In genomic region chr5:143129203-143129602, GRCh38 we compare ENCODE assay signal across 23 cellular contexts.
A peak's percentile ranks its signal among the peaks of the same experiment; 100 is the strongest.
DNase-seq lines count a peak whose midpoint lies in the region; ATAC-seq and TF ChIP-seq lines count a peak whose summit lies in the region.
"Had no signal": no experiment of that assay in that cellular context is flagged by ENCODE, and none has a peak within 500 bp of the region (broad histone marks: within the 10 kb centered on the region; RNA-seq: fewer than 3 reads in every experiment).

No MANE protein-coding gene starts in this region.

- BruUV-seq in A673 (replicated peaks; lab: Mats Ljungman, UMichigan), result no TSS peak

- H3K4me3 Mint-ChIP-seq in stimulated activated naive B cell treated with anti-CD40 and anti-IgM and Interleukin-4, amounts not matched to agents 10 μg/mL and 1 μg/mL and 100 μg/mL, for 72 hours, result no peak overlapping the region
- H3K4me3 Mint-ChIP-seq: CD14-positive monocyte; CD8-positive, alpha-beta memory T cell had no signal

- no peaks in the 10 kb centered on the region for H4K20me1 ChIP-seq in SK-N-SH (ENCODE audit: insufficient read depth)

- H3K9me3 ChIP-seq in SK-N-SH (no peaks in the 10 kb centered on the region), A673 (ENCODE audit: low read depth, low read length, poor library complexity, severe bottlenecking) (no peaks in the 10 kb centered on the region), WERI-Rb-1 (ENCODE audit: severe bottlenecking) (no peaks in the 10 kb centered on the region), psoas muscle (no peaks in the 10 kb centered on the region)
- H3K9me3 ChIP-seq: BE2C had no signal

- 97% methylated on average over 3 of the region's 3 CpGs for WGBS in SK-N-SH (ENCODE audit: low lambda C conversion rate)
- WGBS in psoas muscle, 3 donors, result 68 to 92% (median 84%) methylated on average over 3 of the region's 3 CpGs

- no peak overlapping the region for H3K27ac Mint-ChIP-seq in stimulated activated naive B cell treated with anti-CD40 and anti-IgM and Interleukin-4, amounts not matched to agents 10 μg/mL and 1 μg/mL and 100 μg/mL, for 72 hours

- H3K9ac ChIP-seq in SK-N-SH, result no peak overlapping the region

- no peaks in the 10 kb centered on the region for H3K9me2 ChIP-seq in SK-N-SH

- H3K4me1 ChIP-seq in SK-N-SH (ENCODE audit: control insufficient read depth in 1 of 2, insufficient read depth in 2 of 2, low read depth in 1 of 2, low read length in 1 of 2) (peaks cover 7 to 19% of the 10 kb centered on the region in 2 experiments; a peak in 3 of 4 replicates), A673 (ENCODE audit: insufficient read depth, low read length, poor library complexity, severe bottlenecking) (peaks cover 70% of the 10 kb centered on the region), psoas muscle (peaks cover 93% of the 10 kb centered on the region)

- H3K4me1 Mint-ChIP-seq in stimulated activated naive B cell treated with anti-CD40 and anti-IgM and Interleukin-4, amounts not matched to agents 10 μg/mL and 1 μg/mL and 100 μg/mL, for 72 hours, result peaks cover 13 to 27% of the 10 kb centered on the region in 2 donors

- H3K36me3 Mint-ChIP-seq in stimulated activated naive B cell treated with anti-CD40 and anti-IgM and Interleukin-4, amounts not matched to agents 10 μg/mL and 1 μg/mL and 100 μg/mL, for 72 hours, result peaks cover 1 to 3% of the 10 kb centered on the region in 2 donors

- no peak for TF ChIP-seq RAD21 in SK-N-SH (IDR thresholded peaks at IDR 0.05; ENCODE audit: low read length)

- H3K4me2 ChIP-seq in SK-N-SH, result no peak overlapping the region

- H3K36me3 ChIP-seq in SK-N-SH (replicated peaks in 1 of 2; ENCODE audit: control insufficient read depth in 1 of 2, insufficient read depth in 2 of 2, low read length in 1 of 2) (peaks cover 0 to 3% of the 10 kb centered on the region in 2 experiments), A673 (ENCODE audit: insufficient read depth, low read length, poor library complexity, severe bottlenecking) (no peaks in the 10 kb centered on the region), WERI-Rb-1 (no peaks in the 10 kb centered on the region), psoas muscle (ENCODE audit: insufficient read depth in 1 of 2, low read depth in 1 of 2) (no peaks in the 10 kb centered on the region)
- H3K36me3 ChIP-seq: BE2C had no signal

- CTCF ChIA-PET in SK-N-SH (lab: Yijun Ruan, JAX), result interaction anchor here (0.7 to 2.6 kb wide), 4 partner anchors 11 to 23 kb away, joined by 3 to 8 read pairs (median 4); no protein-coding TSS in a partner anchor
- CTCF ChIA-PET in A673 (lab: Charles Lee), result no interaction called here

- no peak for ATAC-seq in SK-N-SH treated with all-trans-retinoic acid at 6 μM for 48 hours
- ATAC-seq in psoas muscle, result no peak
- ATAC-seq in stimulated activated naive B cell treated with anti-CD40 and anti-IgM and Interleukin-4, amounts not matched to agents 10 μg/mL and 1 μg/mL and 100 μg/mL, for 72 hours (replicated peaks), result no peak
- ATAC-seq in GM19035 (IDR thresholded peaks at IDR 0.05; ENCODE audit: unreplicated experiment), result no peak
- ATAC-seq: HCT116 had no signal

- H3K4me3 ChIP-seq in SK-N-SH (ENCODE audit: low read depth in 2 of 2, low read length in 1 of 2) (no peak overlapping the region), A673 (ENCODE audit: low read depth, low read length, poor library complexity, severe bottlenecking) (no peak overlapping the region), WERI-Rb-1 (ENCODE audit: low read depth, low read length) (peak overlapping the region; percentile 26), psoas muscle (peak overlapping the region; percentile 56)

- H3K27me3 Mint-ChIP-seq in stimulated activated naive B cell treated with anti-CD40 and anti-IgM and Interleukin-4, amounts not matched to agents 10 μg/mL and 1 μg/mL and 100 μg/mL, for 72 hours, result no peaks in the 10 kb centered on the region
- H3K27me3 Mint-ChIP-seq: CD8-positive, alpha-beta memory T cell had no signal

- intact Hi-C loops in A673 (cut with micrococcal nuclease; ENCODE audit: unreplicated experiment) (loop anchor here (2.0 kb wide), 2 partner anchors 88 to 276 kb away; no protein-coding TSS in a partner anchor), psoas muscle (cut with DNase I) (no loop called here)

- H3F3A ChIP-seq in SK-N-SH (replicated peaks; ENCODE audit: insufficient read depth), result no peaks in the 10 kb centered on the region

- H3K27me3 ChIP-seq in SK-N-SH (ENCODE audit: insufficient read depth), result no peaks in the 10 kb centered on the region
- no peaks in the 10 kb centered on the region for H3K27me3 ChIP-seq in A673 (replicated peaks; ENCODE audit: insufficient read depth, low read depth, low read length, poor library complexity)
- H3K27me3 ChIP-seq in WERI-Rb-1 (ENCODE audit: insufficient read depth, low read depth, severe bottlenecking), result no peaks in the 10 kb centered on the region
- no peaks in the 10 kb centered on the region for H3K27me3 ChIP-seq in psoas muscle (ENCODE audit: insufficient read depth in 3 of 3, low read length in 2 of 3)
- H3K27me3 ChIP-seq: BE2C had no signal

- no peak overlapping the region for H2AFZ ChIP-seq in SK-N-SH (ENCODE audit: low read depth)

- POLR2A ChIA-PET in SK-N-SH (lab: Yijun Ruan, JAX), result no interaction called here
- POLR2A ChIA-PET in A673 (lab: Charles Lee; ENCODE audit: low non-redundant PET), result no interaction called here

- H3K27ac ChIP-seq in SK-N-SH (ENCODE audit: low read depth in 2 of 2, low read length in 1 of 2) (no peak overlapping the region), A673 (ENCODE audit: low read depth, low read length, poor library complexity, severe bottlenecking) (peak overlapping the region; percentile 85), WERI-Rb-1 (no peak overlapping the region), psoas muscle (peak overlapping the region; percentile 94)
- H3K27ac ChIP-seq: 22Rv1 had no signal

- TF ChIP-seq EP300 in SK-N-SH (IDR thresholded peaks at IDR 0.05; ENCODE audit: borderline replicate concordance in 1 of 2, low read depth in 1 of 2, low read length in 1 of 2), result no peak

- no peak for DNase-seq in SK-N-SH
- DNase-seq in A673 (ENCODE audit: low spot score), result no peak
- DNase-seq in WERI-Rb-1, result no peak
- DNase-seq in psoas muscle, result no peak
- no peak for DNase-seq in stimulated activated naive B cell treated with anti-CD40 and anti-IgM and Interleukin-4, amounts not matched to agents 10 μg/mL and 1 μg/mL and 100 μg/mL, for 72 hours
- DNase-seq in COLO668 (lab: John Stamatoyannopoulos, UW; ENCODE audit: unreplicated experiment), result no peak
- DNase-seq: ACHN; BE2C; Calu3; CD8-positive, alpha-beta memory T cell; DMS79 treated with DMSO at 0.1 percent for 48 hours; GF-D8; MV-4-11; NCI-H1105; NCI-H2029; NCI-H446; NCI-H774; PC-3 had no signal

- TF ChIP-seq CTCF in SK-N-SH (IDR thresholded peaks at IDR 0.05), result no peak
- no peak for TF ChIP-seq CTCF in A673 (conservative IDR thresholded peaks at IDR 0.05; ENCODE audit: low read depth, low read length)
- no peak for TF ChIP-seq CTCF in WERI-Rb-1 (IDR thresholded peaks at IDR 0.05; ENCODE audit: low read depth, low read length)
- no peak for TF ChIP-seq CTCF in psoas muscle (IDR thresholded peaks at IDR 0.05)

- no peaks in the 10 kb centered on the region for H3K9me3 Mint-ChIP-seq in stimulated activated naive B cell treated with anti-CD40 and anti-IgM and Interleukin-4, amounts not matched to agents 10 μg/mL and 1 μg/mL and 100 μg/mL, for 72 hours
- H3K9me3 Mint-ChIP-seq: CD14-positive monocyte; CD8-positive, alpha-beta memory T cell had no signal

- no peaks in the 10 kb centered on the region for H3K79me2 ChIP-seq in SK-N-SH (ENCODE audit: insufficient read depth)

TF ChIP-seq in SK-N-SH treated with all-trans-retinoic acid at 6 μM for 48 hours, 23 proteins besides CTCF, POLR2A, EP300 and RAD21:
- TF ChIP-seq ISL1 (CRISPR knock-in tag; IDR thresholded peaks at IDR 0.05), result no peak
- TF ChIP-seq PPARA (CRISPR knock-in tag; IDR thresholded peaks at IDR 0.05; ENCODE audit: borderline replicate concordance), result no peak
- TF ChIP-seq ZFP30 (CRISPR knock-in tag; IDR thresholded peaks at IDR 0.05), result peak; percentile 52; the same call in 1 of the 2 replicates
- no peak for TF ChIP-seq GLIS3 (CRISPR knock-in tag; IDR thresholded peaks at IDR 0.05)

TF ChIP-seq in SK-N-SH, 30 proteins besides CTCF, POLR2A, EP300 and RAD21 (continues in another document):
- TF ChIP-seq FOXJ3 (CRISPR knock-in tag; IDR thresholded peaks at IDR 0.05), result no peak
- TF ChIP-seq MAX (IDR thresholded peaks at IDR 0.05; ENCODE audit: low read depth), result no peak
- TF ChIP-seq TEAD4 (IDR thresholded peaks at IDR 0.05; ENCODE audit: borderline replicate concordance, insufficient read depth), result no peak
- no peak for TF ChIP-seq JUND (IDR thresholded peaks at IDR 0.05)
- no peak for TF ChIP-seq NFIC (IDR thresholded peaks at IDR 0.05; ENCODE audit: borderline replicate concordance)
- no peak for TF ChIP-seq SIN3A (IDR thresholded peaks at IDR 0.05; ENCODE audit: borderline replicate concordance, low read depth, low read length)
- no peak for TF ChIP-seq REST (IDR thresholded peaks at IDR 0.05; ENCODE audit: low read depth, low read length)
- TF ChIP-seq ELF1 (IDR thresholded peaks at IDR 0.05), result no peak
- TF ChIP-seq GABPA (IDR thresholded peaks at IDR 0.05; ENCODE audit: low read depth), result no peak

Comparison
In these comparisons a context has a peak if more than half of its experiments do, and no peak if none do; other contexts are left out.
1. H3K27ac ChIP-seq: peak in A673 (single experiment) and psoas muscle (single experiment); none in SK-N-SH (0 of 2) and WERI-Rb-1 (single experiment).
2. H3K4me3 ChIP-seq: peak in WERI-Rb-1 (single experiment) and psoas muscle (single experiment); none in SK-N-SH (0 of 2) and A673 (single experiment).